Comparison of ENCODE assay signal across 19 cellular contexts in the genomic region with DNA sequence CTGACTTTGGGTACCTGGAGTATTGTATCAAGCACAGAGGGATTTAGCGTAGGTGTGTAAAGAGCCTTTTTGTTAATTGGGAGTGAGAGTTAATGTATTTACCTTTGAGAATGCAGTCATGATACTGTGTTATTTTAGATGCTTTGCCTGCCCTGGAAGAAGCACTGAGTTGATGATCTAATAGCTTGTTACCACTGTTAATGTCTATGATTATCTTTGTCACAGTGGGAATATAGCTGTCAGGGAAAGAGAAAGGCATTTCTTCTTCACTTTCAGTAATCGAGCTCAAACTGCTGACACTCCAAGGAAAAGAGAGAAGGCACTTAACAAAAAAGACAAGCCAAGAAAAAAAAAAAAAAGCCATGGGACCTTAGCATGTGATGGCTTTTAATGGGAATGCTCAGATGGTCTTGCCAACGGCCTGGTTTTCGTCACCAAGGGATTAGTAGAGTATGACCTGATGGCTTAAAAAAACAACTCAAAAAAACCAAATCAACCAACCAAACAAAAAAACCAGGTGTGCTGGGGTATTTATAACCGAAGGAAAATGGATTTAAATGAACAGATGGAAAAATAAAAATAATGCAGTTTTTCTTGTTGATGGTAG.
"Had no signal": no experiment of that assay in that cellular context is flagged by ENCODE, and none has a peak within 500 bp of the region (broad histone marks: within the 10 kb centered on the region; RNA-seq: fewer than 3 reads in every experiment).

No MANE protein-coding gene starts in this region.

- H3K4me3 ChIP-seq: breast epithelium, gastrocnemius medialis, lung, upper lobe of right lung had no signal

- H3K36me3 ChIP-seq: breast epithelium, gastrocnemius medialis, upper lobe of right lung had no signal

- H3K27ac ChIP-seq: breast epithelium, parathyroid adenoma, upper lobe of right lung had no signal

- H3K27me3 Mint-ChIP-seq: activated CD4-positive, alpha-beta T cell treated with anti-CD3 and anti-CD28 coated beads, Interleukin-2, amount 10 ng/mL, durations not matched to agents 7 days and 5 days had no signal

- H3K9ac ChIP-seq: parathyroid adenoma had no signal

- H3K4me3 Mint-ChIP-seq: activated CD4-positive, alpha-beta T cell treated with anti-CD3 and anti-CD28 coated beads, Interleukin-2, amount 10 ng/mL, durations not matched to agents 7 days and 5 days; activated naive CD8-positive, alpha-beta T cell treated with anti-CD3 and anti-CD28 coated beads, Interleukin-2, amount 10 ng/mL, durations not matched to agents 7 days and 5 days; activated T-cell treated with anti-CD3 and anti-CD28 coated beads, Interleukin-2, amount 50 U/mL, for 72 hours; endodermal cell had no signal

- H3K27me3 ChIP-seq: breast epithelium, gastrocnemius medialis, upper lobe of right lung had no signal

- DNase-seq: activated CD4-positive, alpha-beta T cell treated with anti-CD3 and anti-CD28 coated beads, Interleukin-2, amount 10 ng/mL, durations not matched to agents 7 days and 5 days; activated CD8-positive, alpha-beta memory T cell treated with anti-CD3 and anti-CD28 coated beads, Interleukin-2, amount 50 U/mL, for 48 hours; activated gamma-delta T cell treated with Interleukin-2 at 50 U/mL for 16 hours; activated naive CD8-positive, alpha-beta T cell treated with anti-CD3 and anti-CD28 coated beads, Interleukin-2, amount 10 ng/mL, durations not matched to agents 7 days and 5 days; activated T-cell treated with anti-CD3 and anti-CD28 coated beads, Interleukin-2, amount 50 U/mL, for 72 hours; anterior cingulate cortex; dermis blood vessel endothelial cell; endodermal cell; gastrocnemius medialis; left cardiac atrium; midbrain; small intestine; stimulated activated CD4-positive, alpha-beta T cell treated with anti-CD3 and anti-CD28 coated beads, Interleukin-4, amount 100 ng/mL, for 24 hours; stimulated activated naive CD4-positive, alpha-beta T cell; substantia nigra; upper lobe of right lung had no signal

- H3K27ac Mint-ChIP-seq: activated CD4-positive, alpha-beta T cell treated with anti-CD3 and anti-CD28 coated beads, Interleukin-2, amount 10 ng/mL, durations not matched to agents 7 days and 5 days; activated naive CD8-positive, alpha-beta T cell treated with anti-CD3 and anti-CD28 coated beads, Interleukin-2, amount 10 ng/mL, durations not matched to agents 7 days and 5 days; activated T-cell treated with anti-CD3 and anti-CD28 coated beads, Interleukin-2, amount 50 U/mL, for 72 hours; endodermal cell had no signal

- H3K4me1 Mint-ChIP-seq: activated CD4-positive, alpha-beta T cell treated with anti-CD3 and anti-CD28 coated beads, Interleukin-2, amount 10 ng/mL, durations not matched to agents 7 days and 5 days; activated naive CD8-positive, alpha-beta T cell treated with anti-CD3 and anti-CD28 coated beads, Interleukin-2, amount 10 ng/mL, durations not matched to agents 7 days and 5 days had no signal

- H3K4me1 ChIP-seq: breast epithelium, upper lobe of right lung had no signal

- H3K9me3 Mint-ChIP-seq: activated CD4-positive, alpha-beta T cell treated with anti-CD3 and anti-CD28 coated beads, Interleukin-2, amount 10 ng/mL, durations not matched to agents 7 days and 5 days; activated naive CD8-positive, alpha-beta T cell treated with anti-CD3 and anti-CD28 coated beads, Interleukin-2, amount 10 ng/mL, durations not matched to agents 7 days and 5 days; activated T-cell treated with anti-CD3 and anti-CD28 coated beads, Interleukin-2, amount 50 U/mL, for 72 hours; endodermal cell had no signal

- ATAC-seq: activated T-cell treated with anti-CD3 and anti-CD28 coated beads, Interleukin-2, amount 50 U/mL, for 72 hours; gastrocnemius medialis; upper lobe of right lung had no signal

- H3K9me3 ChIP-seq: breast epithelium, gastrocnemius medialis, upper lobe of right lung had no signal
